13 cellular contexts compared by ENCODE assay signal in the genomic region with DNA sequence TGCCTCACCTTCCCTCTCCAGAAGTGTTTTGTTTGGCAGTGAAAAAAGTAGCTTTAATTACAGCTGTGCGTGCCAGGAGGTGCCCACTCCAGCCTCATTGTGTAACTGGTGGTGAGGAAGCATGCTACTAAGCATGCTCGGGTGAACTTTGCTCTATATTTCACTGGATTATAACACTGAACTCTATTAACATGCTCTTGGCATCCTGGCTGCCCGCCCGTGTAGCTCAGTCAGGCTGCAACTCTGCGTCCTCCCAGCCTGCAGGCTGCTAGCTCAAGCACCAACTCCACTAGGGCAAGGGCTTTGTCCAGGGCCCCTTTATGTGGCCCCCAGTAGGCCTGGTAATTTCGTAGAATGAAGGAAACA. TPM values are rescaled to one million over a fixed set of nuclear protein-coding genes. Genes with fewer than 3 reads are reported as not detected.
DNase-seq lines count a peak whose midpoint lies in the region; ATAC-seq and TF ChIP-seq lines count a peak whose summit lies in the region.
"Had no signal": no experiment of that assay in that cellular context is flagged by ENCODE, and none has a peak within 500 bp of the region (broad histone marks: within the 10 kb centered on the region; RNA-seq: fewer than 3 reads in every experiment).

No MANE protein-coding gene starts in this region.

- H3K9me3 ChIP-seq in lung (ENCODE audit: control insufficient read depth in 2 of 2, insufficient read depth in 1 of 2, low read length in 1 of 2) = no peaks in the 10 kb centered on the region
- no peaks in the 10 kb centered on the region for H3K9me3 ChIP-seq in upper lobe of left lung

- H3K4me3 ChIP-seq in epithelial cell of esophagus (ENCODE audit: low read length) (no peak overlapping the region), lung (no peak overlapping the region), upper lobe of left lung (no peak overlapping the region)

- peak overlapping the region in 1 of 2 donors; percentile 34 for H3K27ac ChIP-seq in lung (ENCODE audit: low read depth in 1 of 2, low read length in 1 of 2)
- H3K27ac ChIP-seq in upper lobe of left lung = peak overlapping the region; percentile 48 to 84 (median 70)

- peak in 3 of 4 donors; percentile 39 to 88 (median 64) for TF ChIP-seq EP300 in upper lobe of left lung (IDR thresholded peaks at IDR 0.05)

- DNase-seq in NCI-H510A treated with DMSO at 0.1 percent for 48 hours (lab: John Stamatoyannopoulos, UW) (peak; percentile 29), NCI-H510A (lab: John Stamatoyannopoulos, UW) (no peak), epithelial cell of esophagus (ENCODE audit: low read depth) (peak; percentile 90), lung (ENCODE audit: low spot score) (peak; percentile 77), upper lobe of left lung (peak in 1 of 2 donors; percentile 88), HK-2 (ENCODE audit: unreplicated experiment) (no peak), NCI-H446 (lab: John Stamatoyannopoulos, UW) (no peak), SKM-1 (lab: John Stamatoyannopoulos, UW; ENCODE audit: unreplicated experiment) (no peak)
- DNase-seq: 8988T; activated T-cell treated with anti-CD3 and anti-CD28 coated beads, Interleukin-2, amount 50 U/mL, for 24 hours; dermis blood vessel endothelial cell; naive thymus-derived CD4-positive, alpha-beta T cell; NCI-H187 had no signal

- H3K4me1 ChIP-seq in lung (ENCODE audit: control insufficient read depth in 2 of 2, insufficient read depth in 2 of 2, low read length in 2 of 2) = peaks cover 0 to 18% of the 10 kb centered on the region in 2 donors
- peaks cover 22 to 56% (median 46%) of the 10 kb centered on the region in 4 donors for H3K4me1 ChIP-seq in upper lobe of left lung

- peaks cover 0 to 13% of the 10 kb centered on the region in 2 donors for H3K36me3 ChIP-seq in lung (ENCODE audit: control insufficient read depth in 2 of 2, insufficient read depth in 2 of 2, low read length in 2 of 2)
- H3K36me3 ChIP-seq in upper lobe of left lung = peaks cover 0 to 32% (median 9%) of the 10 kb centered on the region in 4 donors

- TF ChIP-seq CTCF in epithelial cell of esophagus (IDR thresholded peaks at IDR 0.05; ENCODE audit: insufficient read depth, low read depth, low read length, missing control alignments) (no peak), lung (IDR thresholded peaks at IDR 0.05; ENCODE audit: control extremely low read depth, extremely low read depth) (no peak), upper lobe of left lung (IDR thresholded peaks at IDR 0.05) (no peak)

- H3K27me3 ChIP-seq in lung (ENCODE audit: control insufficient read depth, insufficient read depth) (no peaks in the 10 kb centered on the region), upper lobe of left lung (no peaks in the 10 kb centered on the region)

- no peak for TF ChIP-seq POLR2A in upper lobe of left lung (IDR thresholded peaks at IDR 0.05)

- 56 to 60% methylated on average over 6 of the region's 6 CpGs for WGBS in lung, 2 donors
- WGBS in upper lobe of left lung, 2 donors = 37 to 41% methylated on average over 6 of the region's 6 CpGs

- ATAC-seq in lung (ENCODE audit: insufficient read depth, low FRiP score) (peak; percentile 29), upper lobe of left lung (ENCODE audit: low FRiP score in 2 of 2) (peak; percentile 46 to 84)
- ATAC-seq: naive thymus-derived CD4-positive, alpha-beta T cell had no signal

RNA-seq across cellular contexts. Expression of a gene that starts 34.4 kb away (rescaled TPM):
- total RNA-seq in lung (10 to 100 TPM; 60.8 to 62.2 TPM), upper lobe of left lung (100 to 1,000 TPM in 2 of 6 donors, 10 to 100 TPM in 4; 59.3 to 111 (median 77.6) TPM)
- polyA plus RNA-seq in lung = 10 to 100 TPM; 43.4 to 65.4 TPM

Comparison
In these comparisons a context has a peak if more than half of its experiments do, and no peak if none do; other contexts are left out.
1. DNase-seq: peak in NCI-H510A treated with DMSO at 0.1 percent for 48 hours (single experiment), epithelial cell of esophagus (single experiment) and lung (single experiment); none in NCI-H510A (single experiment), HK-2 (single experiment), NCI-H446 (0 of 2) and SKM-1 (single experiment).